12 cellular contexts compared by ENCODE assay signal in genomic region chr1:28086651-28087050, GRCh38.
DNase-seq lines count a peak whose midpoint lies in the region; ATAC-seq and TF ChIP-seq lines count a peak whose summit lies in the region.
"Had no signal": no experiment of that assay in that cellular context is flagged by ENCODE, and none has a peak within 500 bp of the region (broad histone marks: within the 10 kb centered on the region; RNA-seq: fewer than 3 reads in every experiment).

No MANE protein-coding gene starts in this region.

- H3K27me3 ChIP-seq in ACC112 (ENCODE audit: insufficient read depth, low read length) (no peaks in the 10 kb centered on the region), SU-DHL-6 (ENCODE audit: low read length) (no peaks in the 10 kb centered on the region), iPS-18a (ENCODE audit: control insufficient read depth, insufficient read depth, low read length) (no peaks in the 10 kb centered on the region)
- H3K27me3 ChIP-seq: heart right ventricle had no signal

- peaks cover 46% of the 10 kb centered on the region for H3F3A ChIP-seq in SU-DHL-6 (ENCODE audit: insufficient read depth)

- no peak for TF ChIP-seq POLR2A in GM18505 (IDR thresholded peaks at IDR 0.05; ENCODE audit: borderline replicate concordance, extremely low read depth, insufficient read depth, insufficient read length)

- H3K9me3 ChIP-seq in SU-DHL-6 (ENCODE audit: insufficient read depth, low read length) (no peaks in the 10 kb centered on the region), iPS-18a (ENCODE audit: control insufficient read depth, low read depth, low read length) (no peaks in the 10 kb centered on the region)
- H3K9me3 ChIP-seq: heart right ventricle had no signal

- H4K20me1 ChIP-seq in SU-DHL-6 (ENCODE audit: low read depth, low read length): no peaks in the 10 kb centered on the region

- no peaks in the 10 kb centered on the region for H3K9me2 ChIP-seq in SU-DHL-6 (replicated peaks; ENCODE audit: insufficient read depth, low read length)

- H3K36me3 ChIP-seq in ACC112 (ENCODE audit: insufficient read depth, low read length) (no peaks in the 10 kb centered on the region), SU-DHL-6 (ENCODE audit: low read length) (no peaks in the 10 kb centered on the region; the same call in 1 of the 2 replicates), iPS-18a (ENCODE audit: control insufficient read depth, low read depth, low read length) (no peaks in the 10 kb centered on the region)
- H3K36me3 ChIP-seq: heart right ventricle had no signal

- no peak overlapping the region for H3K27ac ChIP-seq in ACC112 (ENCODE audit: low read depth, low read length)
- H3K27ac ChIP-seq in SU-DHL-6 (ENCODE audit: low read depth, low read length): peak overlapping the region; percentile 99
- no peak overlapping the region for H3K27ac ChIP-seq in iPS-18a (ENCODE audit: low read length)

- H3K79me2 ChIP-seq in ACC112 (ENCODE audit: control insufficient read depth, insufficient read depth, low read length, unreplicated experiment) (peaks cover 64% of the 10 kb centered on the region), SU-DHL-6 (ENCODE audit: insufficient read depth, low read length) (peaks cover 64% of the 10 kb centered on the region)

- DNase-seq in GM12864 (ENCODE audit: low read depth) (no peak), glomerular visceral epithelial cell (ENCODE audit: extremely low spot score) (no peak), NCI-H774 (lab: John Stamatoyannopoulos, UW) (no peak)
- DNase-seq: HCEC 1CT; heart right ventricle; NCI-H1092 treated with DMSO at 0.1 percent for 48 hours; stimulated activated naive B cell treated with anti-CD40 and anti-IgM and Interleukin-4, amounts not matched to agents 10 μg/mL and 1 μg/mL and 100 μg/mL, for 72 hours had no signal

- H3K9ac ChIP-seq in SU-DHL-6 (ENCODE audit: low read length): peak overlapping the region; percentile 95
- no peak overlapping the region for H3K9ac ChIP-seq in iPS-18a (ENCODE audit: low read length)

- ATAC-seq in GM18505 (IDR thresholded peaks at IDR 0.05; ENCODE audit: unreplicated experiment): no peak
- ATAC-seq in GM19455 (IDR thresholded peaks at IDR 0.05; ENCODE audit: unreplicated experiment): no peak
- ATAC-seq: heart right ventricle; stimulated activated naive B cell treated with anti-CD40 and anti-IgM and Interleukin-4, amounts not matched to agents 10 μg/mL and 1 μg/mL and 100 μg/mL, for 72 hours had no signal

- no peak for TF ChIP-seq CTCF in GM12864 (IDR thresholded peaks at IDR 0.05; ENCODE audit: low read depth, low read length, missing control alignments)
- TF ChIP-seq CTCF in SU-DHL-6 (IDR thresholded peaks at IDR 0.05; ENCODE audit: insufficient read depth, low read length, poor library complexity, severe bottlenecking): no peak

- no peak overlapping the region for H2AFZ ChIP-seq in ACC112 (ENCODE audit: low read length, unreplicated experiment)
- H2AFZ ChIP-seq in SU-DHL-6 (ENCODE audit: low read depth, low read length, severe bottlenecking): no peak overlapping the region

- H3K4me3 ChIP-seq in ACC112 (ENCODE audit: low read depth, low read length) (peak overlapping the region; percentile 84), GM12864 (ENCODE audit: low read depth, low read length) (peak overlapping the region; percentile 77), SU-DHL-6 (ENCODE audit: insufficient read depth, low read length, poor library complexity, severe bottlenecking) (peak overlapping the region; percentile 92), iPS-18a (ENCODE audit: low read length) (peak overlapping the region; percentile 89)

- peaks cover 22% of the 10 kb centered on the region for H3K4me1 ChIP-seq in ACC112 (ENCODE audit: control insufficient read depth, insufficient read depth, low read length, unreplicated experiment)
- peaks cover 6% of the 10 kb centered on the region for H3K4me1 ChIP-seq in iPS-18a (ENCODE audit: control insufficient read depth, low read depth, low read length)

- H3K4me2 ChIP-seq in SU-DHL-6 (ENCODE audit: low read depth, low read length, poor library complexity, severe bottlenecking): peak overlapping the region; percentile 99
